Comparison of ENCODE assay signal across 16 cellular contexts in genomic region chr16:70481929-70482536, GRCh38. TPM values are rescaled to one million over a fixed set of nuclear protein-coding genes. Genes with fewer than 3 reads are reported as not detected.
A peak's percentile ranks its signal among the peaks of the same experiment; 100 is the strongest.
DNase-seq lines count a peak whose midpoint lies in the region; ATAC-seq and TF ChIP-seq lines count a peak whose summit lies in the region.
"Had no signal": no experiment of that assay in that cellular context is flagged by ENCODE, and none has a peak within 500 bp of the region (broad histone marks: within the 10 kb centered on the region; RNA-seq: fewer than 3 reads in every experiment).

No MANE protein-coding gene starts in this region.

- no peak overlapping the region for H3K27ac Mint-ChIP-seq in endodermal cell
- H3K27ac Mint-ChIP-seq: activated naive CD4-positive, alpha-beta T cell treated with anti-CD3 and anti-CD28 coated beads, Interleukin-2, amount 10 ng/mL, durations not matched to agents 7 days and 5 days; T-cell had no signal

- in situ Hi-C loops in brain microvascular endothelial cell (cut with HindIII; ENCODE audit: low pct_ligation_motif_present, low sequenced_read_pairs), result no loop called here

- H3K27me3 ChIP-seq in DOHH2 (ENCODE audit: control insufficient read depth, low read length), result no peaks in the 10 kb centered on the region
- no peaks in the 10 kb centered on the region for H3K27me3 ChIP-seq in brain microvascular endothelial cell (replicated peaks)
- no peaks in the 10 kb centered on the region for H3K27me3 ChIP-seq in endodermal cell (ENCODE audit: control insufficient read depth, insufficient read depth, low read length, poor library complexity, severe bottlenecking)
- H3K27me3 ChIP-seq: stomach had no signal

- H3K36me3 ChIP-seq in DOHH2 (ENCODE audit: control insufficient read depth, low read length) (peaks cover 53% of the 10 kb centered on the region), brain microvascular endothelial cell (replicated peaks) (peaks cover 26% of the 10 kb centered on the region), endodermal cell (ENCODE audit: control insufficient read depth, insufficient read depth, low read length) (peaks cover 40% of the 10 kb centered on the region)

- H3K9me2 ChIP-seq in DOHH2 (replicated peaks; ENCODE audit: control insufficient read depth, low read length), result no peaks in the 10 kb centered on the region

- no peaks in the 10 kb centered on the region for H3K27me3 Mint-ChIP-seq in endodermal cell (ENCODE audit: insufficient read depth)
- H3K27me3 Mint-ChIP-seq: activated naive CD4-positive, alpha-beta T cell treated with anti-CD3 and anti-CD28 coated beads, Interleukin-2, amount 10 ng/mL, durations not matched to agents 7 days and 5 days; T-cell had no signal

- H3K27ac ChIP-seq in DOHH2 (ENCODE audit: low read depth, low read length), result peak overlapping the region; percentile 22; the same call in 1 of the 2 replicates
- no peak overlapping the region for H3K27ac ChIP-seq in brain microvascular endothelial cell
- no peak overlapping the region for H3K27ac ChIP-seq in endodermal cell (ENCODE audit: low read depth, low read length)
- H3K27ac ChIP-seq: coronary artery, parathyroid adenoma, stomach had no signal

- H3K9ac ChIP-seq in endodermal cell (ENCODE audit: extremely low read depth, low read length, poor library complexity, severe bottlenecking), result no peak overlapping the region
- H3K9ac ChIP-seq: parathyroid adenoma had no signal

- peaks cover 61% of the 10 kb centered on the region for H3K4me1 ChIP-seq in DOHH2 (ENCODE audit: control insufficient read depth, low read length)
- H3K4me1 ChIP-seq in endodermal cell (ENCODE audit: control insufficient read depth, insufficient read depth, low read length), result no peaks in the 10 kb centered on the region
- H3K4me1 ChIP-seq: parathyroid adenoma had no signal

- no peak overlapping the region for H3K4me3 Mint-ChIP-seq in endodermal cell
- H3K4me3 Mint-ChIP-seq: activated naive CD4-positive, alpha-beta T cell treated with anti-CD3 and anti-CD28 coated beads, Interleukin-2, amount 10 ng/mL, durations not matched to agents 7 days and 5 days; T-cell had no signal

- WGBS in endodermal cell (ENCODE audit: insufficient coverage in 1 of 2, insufficient read length in 1 of 2), 2 experiments, result 91 to 93% methylated on average over 5 to 7 of the region's 7 CpGs

- H3K36me3 Mint-ChIP-seq in endodermal cell (ENCODE audit: low read depth), result peaks cover 38% of the 10 kb centered on the region

- H3K9me3 Mint-ChIP-seq in endodermal cell, result no peaks in the 10 kb centered on the region
- H3K9me3 Mint-ChIP-seq: activated naive CD4-positive, alpha-beta T cell treated with anti-CD3 and anti-CD28 coated beads, Interleukin-2, amount 10 ng/mL, durations not matched to agents 7 days and 5 days; T-cell had no signal

- H3K4me2 ChIP-seq in DOHH2 (ENCODE audit: low read length), result no peak overlapping the region

- no peaks in the 10 kb centered on the region for H3K79me2 ChIP-seq in DOHH2 (ENCODE audit: control insufficient read depth, low read length)
- H3K79me2 ChIP-seq: parathyroid adenoma had no signal

- H3K9me3 ChIP-seq in DOHH2 (ENCODE audit: control insufficient read depth, insufficient read depth, low read length) (no peaks in the 10 kb centered on the region), endodermal cell (ENCODE audit: control insufficient read depth, low read length) (no peaks in the 10 kb centered on the region)
- H3K9me3 ChIP-seq: stomach had no signal

- TF ChIP-seq CTCF in DOHH2 (IDR thresholded peaks at IDR 0.05; ENCODE audit: low read depth, low read length, poor library complexity, severe bottlenecking) (no peak), epithelial cell of esophagus (IDR thresholded peaks at IDR 0.05; ENCODE audit: insufficient read depth, low read depth, low read length, missing control alignments) (no peak), brain microvascular endothelial cell (IDR thresholded peaks at IDR 0.05; ENCODE audit: low read depth, low read length, missing control alignments) (no peak), endodermal cell (conservative IDR thresholded peaks at IDR 0.05) (no peak)

- ATAC-seq in HG02840 (IDR thresholded peaks at IDR 0.05; ENCODE audit: low FRiP score, unreplicated experiment), result no peak
- ATAC-seq: T-cell had no signal

- no peak overlapping the region for H3K4me3 ChIP-seq in DOHH2 (ENCODE audit: low read length)
- no peak overlapping the region for H3K4me3 ChIP-seq in epithelial cell of esophagus (ENCODE audit: low read length)
- H3K4me3 ChIP-seq in brain microvascular endothelial cell (ENCODE audit: low read depth, low read length), result no peak overlapping the region
- H3K4me3 ChIP-seq in endodermal cell (ENCODE audit: low read length), result no peak overlapping the region
- H3K4me3 ChIP-seq: coronary artery, stomach had no signal

- H3F3A ChIP-seq in DOHH2 (ENCODE audit: control insufficient read depth, insufficient read depth), result peaks cover 13% of the 10 kb centered on the region

- H3K4me1 Mint-ChIP-seq in endodermal cell, result no peaks in the 10 kb centered on the region

- H4K20me1 ChIP-seq in DOHH2 (ENCODE audit: control insufficient read depth, insufficient read depth, low read depth, low read length), result no peaks in the 10 kb centered on the region

- DNase-seq in RPMI7951 (ENCODE audit: low read depth) (peak; percentile 83), epithelial cell of esophagus (ENCODE audit: low read depth) (peak; percentile 38), renal cortical epithelial cell (ENCODE audit: low read depth) (peak; percentile 85), brain microvascular endothelial cell (no peak), endodermal cell (no peak)
- no peak for DNase-seq in stimulated activated CD4-positive, alpha-beta T cell treated with anti-CD3 and anti-CD28 coated beads, Interleukin-4, amount 100 ng/mL, for 4 hours
- DNase-seq: activated CD4-positive, alpha-beta T cell treated with anti-CD3 and anti-CD28 coated beads for 48 hours; activated naive CD4-positive, alpha-beta T cell treated with anti-CD3 and anti-CD28 coated beads, Interleukin-2, amount 10 ng/mL, durations not matched to agents 7 days and 5 days; DMS153; NCI-H1694 treated with DMSO at 0.1 percent for 48 hours; stomach; T-cell had no signal

RNA-seq across cellular contexts. Expression of gene FCSK, which starts 27.6 kb away (rescaled TPM):
- total RNA-seq in RPMI7951 (2014; rRNA removed; shearing (Covaris generic)), result 3.9 and 6.4 TPM in 2 replicates
- total RNA-seq in renal cortical epithelial cell (20.1 and 26.0 TPM in 2 replicates), endodermal cell (10 to 100 TPM; 18.7 to 19.5 TPM)
- polyA plus RNA-seq in endodermal cell (2013, experiment 1 of 2), result 9.3 TPM
- polyA plus RNA-seq in endodermal cell (2013, experiment 2 of 2), result 10.7 TPM

RNA-seq across cellular contexts. Expression of gene COG4, which starts 41.3 kb away (rescaled TPM):
- 71.3 and 73.2 TPM in 2 replicates for total RNA-seq in RPMI7951 (2014; rRNA removed; shearing (Covaris generic))
- total RNA-seq in renal cortical epithelial cell (71.1 and 82.1 TPM in 2 replicates), endodermal cell (10 to 100 TPM; 62.7 to 71.4 TPM)
- 45.1 TPM for polyA plus RNA-seq in endodermal cell (2013, experiment 1 of 2)
- polyA plus RNA-seq in endodermal cell (2013, experiment 2 of 2), result 43.5 TPM

RNA-seq across cellular contexts. Expression of gene SF3B3, which starts 41.6 kb away (rescaled TPM):
- total RNA-seq in RPMI7951 (2014; rRNA removed; shearing (Covaris generic)), result 152 and 218 TPM in 2 replicates
- total RNA-seq in renal cortical epithelial cell, result 79.2 and 136 TPM in 2 replicates
- 100 to 1,000 TPM; 479 to 484 TPM for total RNA-seq in endodermal cell
- 277 TPM for polyA plus RNA-seq in endodermal cell (2013, experiment 1 of 2)
- 225 TPM for polyA plus RNA-seq in endodermal cell (2013, experiment 2 of 2)

RNA-seq across cellular contexts. Expression of gene ST3GAL2, which starts 43.1 kb away (rescaled TPM):
- 18.5 and 26.6 TPM in 2 replicates for total RNA-seq in RPMI7951 (2014; rRNA removed; shearing (Covaris generic))
- total RNA-seq in renal cortical epithelial cell, result 31.6 and 46.7 TPM in 2 replicates
- total RNA-seq in endodermal cell, result 10 to 100 TPM; 56.4 to 57.8 TPM
- 28.0 TPM for polyA plus RNA-seq in endodermal cell (2013, experiment 1 of 2)
- polyA plus RNA-seq in endodermal cell (2013, experiment 2 of 2), result 30.2 TPM

Comparison
In these comparisons a context has a peak if more than half of its experiments do, and no peak if none do; other contexts are left out.
1. DNase-seq: peak in RPMI7951 (single experiment), epithelial cell of esophagus (single experiment) and renal cortical epithelial cell (single experiment); none in stimulated activated CD4-positive, alpha-beta T cell treated with anti-CD3 and anti-CD28 coated beads, Interleukin-4, amount 100 ng/mL, for 4 hours (0 of 2), brain microvascular endothelial cell (single experiment) and endodermal cell (single experiment).